Comparison of ENCODE assay signal across 2 cellular contexts in the genomic region with DNA sequence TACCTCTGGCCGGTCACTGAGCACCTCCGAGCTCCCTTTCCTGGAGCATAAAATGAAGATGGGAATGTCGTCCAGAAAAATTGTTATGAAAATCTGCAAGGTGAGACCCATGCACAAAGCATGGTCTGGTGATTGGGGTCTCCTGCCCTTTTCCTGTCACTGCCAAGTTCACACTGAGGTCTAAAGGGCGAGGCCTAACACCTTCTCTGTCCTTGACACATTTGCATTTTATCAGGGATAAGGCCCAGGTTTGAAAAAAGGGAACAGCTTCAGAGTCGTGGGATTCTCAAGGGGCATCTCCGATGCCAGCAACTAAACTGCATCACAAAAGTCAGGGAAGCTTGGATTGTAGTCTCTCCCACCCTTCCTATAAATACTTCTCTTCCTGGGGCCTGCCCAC.
TF ChIP-seq lines count a peak whose summit lies in the region.

No MANE protein-coding gene starts in this region.

TF ChIP-seq in A549, 52 proteins besides CTCF, POLR2A, EP300 and RAD21 (continued from another document):
- no peak for TF ChIP-seq FOSL2 (IDR thresholded peaks at IDR 0.05)
- TF ChIP-seq FOSL2 (CRISPR knock-in tag; IDR thresholded peaks at IDR 0.05): no peak
- TF ChIP-seq KDM5A (IDR thresholded peaks at IDR 0.05): no peak
- no peak for TF ChIP-seq ZNF302 (CRISPR knock-in tag; IDR thresholded peaks at IDR 0.05)
- no peak for TF ChIP-seq NR3C1 (IDR thresholded peaks at IDR 0.05)
TF ChIP-seq in A549: peak in this region for 0.

TF ChIP-seq in WTC11, 78 proteins besides CTCF, POLR2A, EP300 and RAD21 (continued from another document):
- no peak for TF ChIP-seq PRDM15 (CRISPR knock-in tag; IDR thresholded peaks at IDR 0.05)
- no peak for TF ChIP-seq MAX (CRISPR knock-in tag; IDR thresholded peaks at IDR 0.05)
- no peak for TF ChIP-seq ELF4 (CRISPR knock-in tag; IDR thresholded peaks at IDR 0.05; ENCODE audit: low read depth)
- TF ChIP-seq IRF1 (CRISPR knock-in tag; IDR thresholded peaks at IDR 0.05): no peak
- no peak for TF ChIP-seq ZNF219 (CRISPR knock-in tag; IDR thresholded peaks at IDR 0.05; ENCODE audit: borderline replicate concordance)
- TF ChIP-seq ZNF121 (CRISPR knock-in tag; IDR thresholded peaks at IDR 0.05): no peak
